In genomic region chr17:75654176-75654575, GRCh38 we compare ENCODE assay signal across 14 cellular contexts. TPM values are rescaled to one million over a fixed set of nuclear protein-coding genes. Genes with fewer than 3 reads are reported as not detected.
DNase-seq lines count a peak whose midpoint lies in the region; ATAC-seq and TF ChIP-seq lines count a peak whose summit lies in the region.
"Had no signal": no experiment of that assay in that cellular context is flagged by ENCODE, and none has a peak within 500 bp of the region (broad histone marks: within the 10 kb centered on the region; RNA-seq: fewer than 3 reads in every experiment).

No MANE protein-coding gene starts in this region.

- ATAC-seq in left lobe of liver (peak; percentile 51), HG03135 (IDR thresholded peaks at IDR 0.05; ENCODE audit: unreplicated experiment) (no peak), GM18873 (IDR thresholded peaks at IDR 0.05; ENCODE audit: low FRiP score, unreplicated experiment) (no peak), omental fat pad (ENCODE audit: low FRiP score) (no peak)
- ATAC-seq: natural killer cell treated with Interleukin-12 subunit alpha and Interleukin-12 subunit beta and Interleukin-15 and Interleukin-18, amount 100 ng/mL, for 72 hours; stimulated activated naive CD8-positive, alpha-beta T cell treated with anti-CD3 and anti-CD28 coated beads, Interleukin-15, amount 100 ng/mL, for 72 hours; T-cell had no signal

- H3K4me3 Mint-ChIP-seq in HFFc6, result no peak overlapping the region
- H3K4me3 Mint-ChIP-seq in activated CD4-positive, alpha-beta T cell treated with anti-CD3 and anti-CD28 coated beads, Interleukin-2, amount 10 ng/mL, durations not matched to agents 7 days and 5 days, result no peak overlapping the region
- H3K4me3 Mint-ChIP-seq: CD8-positive, alpha-beta memory T cell; IgD-negative memory B cell; natural killer cell treated with Interleukin-12 subunit alpha and Interleukin-12 subunit beta and Interleukin-15 and Interleukin-18, amount 100 ng/mL, for 72 hours; stimulated activated naive CD8-positive, alpha-beta T cell treated with anti-CD3 and anti-CD28 coated beads, Interleukin-15, amount 100 ng/mL, for 72 hours; T-cell had no signal

- POLR2A ChIA-PET in activated CD4-positive, alpha-beta T cell treated with anti-CD3 and anti-CD28 coated beads, Interleukin-2, amount 10 ng/mL, durations not matched to agents 7 days and 5 days (lab: Charles Lee), result no interaction called here

- no peaks in the 10 kb centered on the region for H3K4me1 Mint-ChIP-seq in HFFc6 (ENCODE audit: low read depth)
- peaks cover 11% of the 10 kb centered on the region for H3K4me1 Mint-ChIP-seq in activated CD4-positive, alpha-beta T cell treated with anti-CD3 and anti-CD28 coated beads, Interleukin-2, amount 10 ng/mL, durations not matched to agents 7 days and 5 days

- no peak overlapping the region for H3K4me3 ChIP-seq in AG09309 (ENCODE audit: control insufficient read depth, low read depth, low read length)
- H3K4me3 ChIP-seq: cardiac muscle cell had no signal

- peak overlapping the region; percentile 39 for H3K27ac ChIP-seq in caudate nucleus (ENCODE audit: low read depth, low read length)
- H3K27ac ChIP-seq: cardiac muscle cell had no signal

- CTCF ChIA-PET in activated CD4-positive, alpha-beta T cell treated with anti-CD3 and anti-CD28 coated beads, Interleukin-2, amount 10 ng/mL, durations not matched to agents 7 days and 5 days (lab: Charles Lee), result interaction anchor here (1.4 to 2.2 kb wide), 5 partner anchors 10 to 99 kb away, joined by 3 to 9 read pairs (median 6); partner anchors contain the start of genes RECQL5 and SAP30BP

- H3K9me3 Mint-ChIP-seq in HFFc6, result no peaks in the 10 kb centered on the region
- H3K9me3 Mint-ChIP-seq in activated CD4-positive, alpha-beta T cell treated with anti-CD3 and anti-CD28 coated beads, Interleukin-2, amount 10 ng/mL, durations not matched to agents 7 days and 5 days, result no peaks in the 10 kb centered on the region
- H3K9me3 Mint-ChIP-seq: CD8-positive, alpha-beta memory T cell; IgD-negative memory B cell; natural killer cell treated with Interleukin-12 subunit alpha and Interleukin-12 subunit beta and Interleukin-15 and Interleukin-18, amount 100 ng/mL, for 72 hours; stimulated activated naive CD8-positive, alpha-beta T cell treated with anti-CD3 and anti-CD28 coated beads, Interleukin-15, amount 100 ng/mL, for 72 hours; T-cell had no signal

- peak; percentile 38 for TF ChIP-seq CTCF in AG09309 (IDR thresholded peaks at IDR 0.05; ENCODE audit: control insufficient read depth, insufficient read depth, low read depth, low read length, missing control alignments)
- TF ChIP-seq CTCF in HFFc6 (IDR thresholded peaks at IDR 0.05), result peak; percentile 42
- no peak for TF ChIP-seq CTCF in omental fat pad (IDR thresholded peaks at IDR 0.05)

- H3K27ac Mint-ChIP-seq in HFFc6, result no peak overlapping the region
- H3K27ac Mint-ChIP-seq in activated CD4-positive, alpha-beta T cell treated with anti-CD3 and anti-CD28 coated beads, Interleukin-2, amount 10 ng/mL, durations not matched to agents 7 days and 5 days, result no peak overlapping the region
- H3K27ac Mint-ChIP-seq: CD8-positive, alpha-beta memory T cell; stimulated activated naive CD8-positive, alpha-beta T cell treated with anti-CD3 and anti-CD28 coated beads, Interleukin-15, amount 100 ng/mL, for 72 hours; T-cell had no signal

- DNase-seq in AG09309 (ENCODE audit: low read depth) (no peak), HFFc6 (no peak), caudate nucleus (lab: John Stamatoyannopoulos, UW) (peak in 11 of 61 donors; percentile 14 to 41 (median 26)), left lobe of liver (ENCODE audit: low spot score) (no peak), omental fat pad (ENCODE audit: low spot score) (no peak)
- no peak for DNase-seq in activated CD4-positive, alpha-beta T cell treated with anti-CD3 and anti-CD28 coated beads, Interleukin-2, amount 10 ng/mL, durations not matched to agents 7 days and 5 days
- DNase-seq: CD8-positive, alpha-beta memory T cell; stimulated activated naive CD8-positive, alpha-beta T cell treated with anti-CD3 and anti-CD28 coated beads, Interleukin-15, amount 100 ng/mL, for 72 hours; T-cell had no signal

- H3K36me3 Mint-ChIP-seq in HFFc6 (ENCODE audit: low read depth), result peaks cover 4% of the 10 kb centered on the region; the same call in 1 of the 2 replicates
- H3K36me3 Mint-ChIP-seq in activated CD4-positive, alpha-beta T cell treated with anti-CD3 and anti-CD28 coated beads, Interleukin-2, amount 10 ng/mL, durations not matched to agents 7 days and 5 days (ENCODE audit: low read depth), result peaks cover 21% of the 10 kb centered on the region
- H3K36me3 Mint-ChIP-seq: natural killer cell treated with Interleukin-12 subunit alpha and Interleukin-12 subunit beta and Interleukin-15 and Interleukin-18, amount 100 ng/mL, for 72 hours had no signal

- no peaks in the 10 kb centered on the region for H3K27me3 Mint-ChIP-seq in HFFc6 (ENCODE audit: insufficient read depth)
- no peaks in the 10 kb centered on the region for H3K27me3 Mint-ChIP-seq in activated CD4-positive, alpha-beta T cell treated with anti-CD3 and anti-CD28 coated beads, Interleukin-2, amount 10 ng/mL, durations not matched to agents 7 days and 5 days
- H3K27me3 Mint-ChIP-seq: IgD-negative memory B cell; natural killer cell treated with Interleukin-12 subunit alpha and Interleukin-12 subunit beta and Interleukin-15 and Interleukin-18, amount 100 ng/mL, for 72 hours; stimulated activated naive CD8-positive, alpha-beta T cell treated with anti-CD3 and anti-CD28 coated beads, Interleukin-15, amount 100 ng/mL, for 72 hours; T-cell had no signal

RNA-seq across cellular contexts. Expression of gene RECQL5, which starts 12.8 kb away (rescaled TPM):
- total RNA-seq in HFFc6 (2021; fragmentation: NEBNext Ultra II Directional; extraction: Animal tissue kit (Norgen Biotek cat#: 25700)), result 10 to 100 TPM; 18.7 to 22.6 (median 21.2) TPM
- total RNA-seq in left lobe of liver, result 26.0 TPM
- total RNA-seq in omental fat pad, result 10 to 100 TPM; 10.9 to 20.6 (median 13.3) TPM
- 10 to 100 TPM; 44.7 to 47.1 TPM for total RNA-seq in activated CD4-positive, alpha-beta T cell treated with anti-CD3 and anti-CD28 coated beads, Interleukin-2, amount 10 ng/mL, durations not matched to agents 7 days and 5 days

RNA-seq across cellular contexts. Expression of gene SAP30BP, which starts 13.0 kb away (rescaled TPM):
- 10 to 100 TPM; 68.4 to 81.5 (median 71.4) TPM for total RNA-seq in HFFc6 (2021; fragmentation: NEBNext Ultra II Directional; extraction: Animal tissue kit (Norgen Biotek cat#: 25700))
- 31.6 TPM for total RNA-seq in left lobe of liver
- 100 to 1,000 TPM in 1 of 4 donors, 10 to 100 TPM in 3; 52.9 to 105 (median 68.8) TPM for total RNA-seq in omental fat pad
- 10 to 100 TPM; 97.0 to 97.5 TPM for total RNA-seq in activated CD4-positive, alpha-beta T cell treated with anti-CD3 and anti-CD28 coated beads, Interleukin-2, amount 10 ng/mL, durations not matched to agents 7 days and 5 days

RNA-seq across cellular contexts. Expression of gene SMIM5, which starts 20.9 kb away (rescaled TPM):
- under 1 TPM in 1 of 6 experiments, not detected in 5; 0.09 TPM for total RNA-seq in HFFc6 (2021; fragmentation: NEBNext Ultra II Directional; extraction: Animal tissue kit (Norgen Biotek cat#: 25700))
- total RNA-seq in left lobe of liver (0.13 TPM), omental fat pad (1 to 10 TPM in 2 of 4 donors, under 1 TPM in 2; 0.31 to 2.0 (median 1.0) TPM)
- under 1 TPM; 0.10 to 0.12 TPM for total RNA-seq in activated CD4-positive, alpha-beta T cell treated with anti-CD3 and anti-CD28 coated beads, Interleukin-2, amount 10 ng/mL, durations not matched to agents 7 days and 5 days

Comparison
In these comparisons a context has a peak if more than half of its experiments do, and no peak if none do; other contexts are left out.
1. CTCF ChIP-seq: peak in AG09309 (single experiment) and HFFc6 (single experiment); none in omental fat pad (0 of 3).